ENCODE assay signal across 8 cellular contexts in genomic region chr6:30516754-30517076, GRCh38. TPM values are rescaled to one million over a fixed set of nuclear protein-coding genes. Genes with fewer than 3 reads are reported as not detected.
DNase-seq lines count a peak whose midpoint lies in the region; ATAC-seq and TF ChIP-seq lines count a peak whose summit lies in the region.
"Not testable (repeated sequence)": the region's sequence is repeated elsewhere in the genome, so short reads cannot be mapped to it uniquely, and the experiment has no call there.

No MANE protein-coding gene starts in this region.

- H3K27ac ChIP-seq in DOHH2 (ENCODE audit: low read depth, low read length) (peak overlapping the region; percentile 85), mammary epithelial cell (ENCODE audit: insufficient read depth, low read depth, low read length) (peak overlapping the region; percentile 99), gastroesophageal sphincter (peak overlapping the region in 3 of 4 donors; percentile 73 to 84 (median 84)), gastrocnemius medialis (peak overlapping the region; percentile 81 to 87 (median 83)), vagina (peak overlapping the region; percentile 93)

- not testable (repeated sequence) for TF ChIP-seq EP300 in gastroesophageal sphincter (IDR thresholded peaks at IDR 0.05)

- not testable (repeated sequence) for BruUV-seq in mammary epithelial cell (replicated peaks; lab: Mats Ljungman, UMichigan)

- H3K27me3 ChIP-seq in DOHH2 (ENCODE audit: control insufficient read depth, low read length) (peaks cover 11% of the 10 kb centered on the region), gastroesophageal sphincter (peaks cover 14% of the 10 kb centered on the region)
- H3K27me3 ChIP-seq in NT2/D1 (ENCODE audit: insufficient read depth, insufficient read length); mammary epithelial cell (ENCODE audit: insufficient read depth, low read length); gastrocnemius medialis; vagina: not testable (repeated sequence)

- H3K36me3 ChIP-seq in DOHH2 (ENCODE audit: control insufficient read depth, low read length); NT2/D1 (ENCODE audit: insufficient read depth, insufficient read length, low read length); mammary epithelial cell (ENCODE audit: insufficient read depth, low read length); gastroesophageal sphincter; gastrocnemius medialis; vagina: not testable (repeated sequence)

- TF ChIP-seq POLR2A in gastroesophageal sphincter (IDR thresholded peaks at IDR 0.05); gastrocnemius medialis (IDR thresholded peaks at IDR 0.05); vagina (IDR thresholded peaks at IDR 0.05): not testable (repeated sequence)

- H3K36me3 Mint-ChIP-seq in activated CD8-positive, alpha-beta T cell treated with anti-CD3 and anti-CD28 coated beads, Interleukin-2, amount 10 ng/mL, durations not matched to agents 7 days and 5 days (ENCODE audit: low read depth), result peaks cover 27% of the 10 kb centered on the region
- not testable (repeated sequence) for H3K36me3 Mint-ChIP-seq in mesothelial cell of epicardium

- H3K4me2 ChIP-seq in DOHH2 (ENCODE audit: low read length), result peak overlapping the region; percentile 62
- H3K4me2 ChIP-seq in mammary epithelial cell (ENCODE audit: insufficient read depth, low read depth, low read length), result peak overlapping the region; percentile 90

- H3K4me1 ChIP-seq in DOHH2 (ENCODE audit: control insufficient read depth, low read length), result peaks cover 30% of the 10 kb centered on the region
- not testable (repeated sequence) for H3K4me1 ChIP-seq in NT2/D1 (ENCODE audit: insufficient read depth, insufficient read length); gastroesophageal sphincter; gastrocnemius medialis
- peaks cover 23% of the 10 kb centered on the region for H3K4me1 ChIP-seq in mammary epithelial cell (ENCODE audit: insufficient read depth, low read length)
- peaks cover 27% of the 10 kb centered on the region for H3K4me1 ChIP-seq in vagina

- not testable (repeated sequence) for DNase-seq in NT2/D1 (ENCODE audit: low read depth, low spot score); activated CD8-positive, alpha-beta T cell treated with anti-CD3 and anti-CD28 coated beads, Interleukin-2, amount 10 ng/mL, durations not matched to agents 7 days and 5 days; mammary epithelial cell; mesothelial cell of epicardium (ENCODE audit: low spot score in 2 of 2, unreplicated experiment in 2 of 2); gastrocnemius medialis; vagina (ENCODE audit: extremely low spot score in 2 of 2)

- not testable (repeated sequence) for H4K20me1 ChIP-seq in DOHH2 (ENCODE audit: control insufficient read depth, insufficient read depth, low read depth, low read length); mammary epithelial cell (ENCODE audit: insufficient read depth, low read length)

- not testable (repeated sequence) for TF ChIP-seq CTCF in DOHH2 (IDR thresholded peaks at IDR 0.05; ENCODE audit: low read depth, low read length, poor library complexity, severe bottlenecking); mammary epithelial cell (conservative IDR thresholded peaks at IDR 0.05 in 1 of 2, IDR thresholded peaks at IDR 0.05 in 1 of 2; ENCODE audit: extremely low read depth in 1 of 2, insufficient read depth in 1 of 2, low read depth in 1 of 2, low read length in 2 of 2); gastroesophageal sphincter (IDR thresholded peaks at IDR 0.05); mesothelial cell of epicardium (IDR thresholded peaks at IDR 0.05; ENCODE audit: unreplicated experiment); gastrocnemius medialis (IDR thresholded peaks at IDR 0.05 in 4 of 5, conservative IDR thresholded peaks at IDR 0.05 in 1 of 5); vagina (IDR thresholded peaks at IDR 0.05)

- dilution Hi-C loops in mammary epithelial cell (cut with HindIII; ENCODE audit: low sequenced_read_pairs), result not testable (repeated sequence)

- peak overlapping the region; percentile 80 for H3K4me3 Mint-ChIP-seq in activated CD8-positive, alpha-beta T cell treated with anti-CD3 and anti-CD28 coated beads, Interleukin-2, amount 10 ng/mL, durations not matched to agents 7 days and 5 days
- peak overlapping the region; percentile 80 for H3K4me3 Mint-ChIP-seq in mesothelial cell of epicardium

- CTCF ChIA-PET in activated CD8-positive, alpha-beta T cell treated with anti-CD3 and anti-CD28 coated beads, Interleukin-2, amount 10 ng/mL, durations not matched to agents 7 days and 5 days (lab: Charles Lee), result interaction anchor here (1.0 to 4.0 kb wide), 6 partner anchors 10 to 571 kb away, joined by 3 to 43 read pairs (median 6); no protein-coding TSS in a partner anchor
- CTCF ChIA-PET in mammary epithelial cell (lab: Charles Lee; ENCODE audit: low non-redundant PET), result not testable (repeated sequence)

- not testable (repeated sequence) for ATAC-seq in activated CD8-positive, alpha-beta T cell treated with anti-CD3 and anti-CD28 coated beads, Interleukin-2, amount 10 ng/mL, durations not matched to agents 7 days and 5 days; gastroesophageal sphincter; gastrocnemius medialis

- POLR2A ChIA-PET in activated CD8-positive, alpha-beta T cell treated with anti-CD3 and anti-CD28 coated beads, Interleukin-2, amount 10 ng/mL, durations not matched to agents 7 days and 5 days (lab: Charles Lee), result interaction anchor here (0.7 to 13.0 kb wide), 3 partner anchors 8 to 26 kb away, joined by 3 to 275 read pairs (median 3); no protein-coding TSS in a partner anchor

- intact Hi-C loops in mammary epithelial cell (cut with micrococcal nuclease), result loop anchor here (2.0 kb wide), 1 partner anchor 14 kb away; no protein-coding TSS in a partner anchor
- intact Hi-C loops in gastrocnemius medialis (cut with DNase I; ENCODE audit: low total_unique reads); vagina (cut with DNase I): not testable (repeated sequence)

- in situ Hi-C loops in mammary epithelial cell (cut with MboI; ENCODE audit: low sequenced_read_pairs in 2 of 2); gastrocnemius medialis (cut with MboI; ENCODE audit: low sequenced_read_pairs in 4 of 4): not testable (repeated sequence)

- H3F3A ChIP-seq in DOHH2 (ENCODE audit: control insufficient read depth, insufficient read depth), result peaks cover 21% of the 10 kb centered on the region

- H3K4me3 ChIP-seq in DOHH2 (ENCODE audit: low read length) (peak overlapping the region; percentile 71), NT2/D1 (ENCODE audit: insufficient read length, low read depth) (peak overlapping the region; percentile 45), gastroesophageal sphincter (peak overlapping the region; percentile 45 to 54), gastrocnemius medialis (peak overlapping the region; percentile 45 to 56 (median 51)), vagina (peak overlapping the region; percentile 44 to 46)
- H3K4me3 ChIP-seq in mammary epithelial cell (replicated peaks in 1 of 3; ENCODE audit: insufficient read depth in 1 of 3, low read depth in 2 of 3, low read length in 3 of 3), result not testable (repeated sequence)

- peaks cover 58% of the 10 kb centered on the region for H3K4me1 Mint-ChIP-seq in activated CD8-positive, alpha-beta T cell treated with anti-CD3 and anti-CD28 coated beads, Interleukin-2, amount 10 ng/mL, durations not matched to agents 7 days and 5 days (ENCODE audit: low read depth)
- H3K4me1 Mint-ChIP-seq in mesothelial cell of epicardium, result not testable (repeated sequence)

- H3K79me2 ChIP-seq in DOHH2 (ENCODE audit: control insufficient read depth, low read length); mammary epithelial cell (ENCODE audit: insufficient read depth, low read length): not testable (repeated sequence)

- H3K9ac ChIP-seq in NT2/D1 (ENCODE audit: insufficient read length, low read depth), result peak overlapping the region; percentile 56
- not testable (repeated sequence) for H3K9ac ChIP-seq in mammary epithelial cell (ENCODE audit: insufficient read depth, low read length)

- 73% methylated on average over 8 of the region's 9 CpGs for WGBS in mammary epithelial cell (ENCODE audit: low coverage, missing lambda C conversion rate)
- WGBS in gastroesophageal sphincter (ENCODE audit: low coverage in 1 of 2), 2 donors, result 61 to 68% methylated on average over 5 to 8 of the region's 9 CpGs

- H3K9me3 ChIP-seq in DOHH2 (ENCODE audit: control insufficient read depth, insufficient read depth, low read length); NT2/D1 (ENCODE audit: insufficient read depth, low read length); mammary epithelial cell (replicated peaks; ENCODE audit: insufficient read depth, low read length); gastroesophageal sphincter; gastrocnemius medialis; vagina: not testable (repeated sequence)

- peak overlapping the region; percentile 68 for H2AFZ ChIP-seq in mammary epithelial cell (ENCODE audit: low read depth, low read length)

- peaks cover 21% of the 10 kb centered on the region for H3K9me3 Mint-ChIP-seq in activated CD8-positive, alpha-beta T cell treated with anti-CD3 and anti-CD28 coated beads, Interleukin-2, amount 10 ng/mL, durations not matched to agents 7 days and 5 days (ENCODE audit: insufficient read depth)
- H3K9me3 Mint-ChIP-seq in mesothelial cell of epicardium, result not testable (repeated sequence)

- H3K27me3 Mint-ChIP-seq in activated CD8-positive, alpha-beta T cell treated with anti-CD3 and anti-CD28 coated beads, Interleukin-2, amount 10 ng/mL, durations not matched to agents 7 days and 5 days (ENCODE audit: low read depth); mesothelial cell of epicardium (ENCODE audit: low read depth): not testable (repeated sequence)

- peak overlapping the region; percentile 97 for H3K27ac Mint-ChIP-seq in activated CD8-positive, alpha-beta T cell treated with anti-CD3 and anti-CD28 coated beads, Interleukin-2, amount 10 ng/mL, durations not matched to agents 7 days and 5 days
- H3K27ac Mint-ChIP-seq in mesothelial cell of epicardium, result peak overlapping the region; percentile 99

- H3K9me2 ChIP-seq in DOHH2 (replicated peaks; ENCODE audit: control insufficient read depth, low read length), result not testable (repeated sequence)

RNA-seq across cellular contexts. Expression of gene HLA-E, which starts 27.4 kb away (rescaled TPM):
- 100 to 1,000 TPM; 523 to 536 TPM for total RNA-seq in activated CD8-positive, alpha-beta T cell treated with anti-CD3 and anti-CD28 coated beads, Interleukin-2, amount 10 ng/mL, durations not matched to agents 7 days and 5 days
- total RNA-seq in mammary epithelial cell (100 to 1,000 TPM; 106 to 145 TPM), gastroesophageal sphincter (100 to 1,000 TPM; 259 to 607 (median 482) TPM), mesothelial cell of epicardium (59.5 to 61.9 TPM (median 61.7 TPM) in 3 replicates), gastrocnemius medialis (100 to 1,000 TPM; 135 to 248 (median 157) TPM), vagina (618 TPM)
- 77.2 TPM for polyA plus RNA-seq in mammary epithelial cell
- 74.7 TPM for polyA minus RNA-seq in mammary epithelial cell

RNA-seq across cellular contexts. Expression of gene GNL1, which starts 39.6 kb away (rescaled TPM):
- 10 to 100 TPM; 63.7 to 69.9 TPM for total RNA-seq in activated CD8-positive, alpha-beta T cell treated with anti-CD3 and anti-CD28 coated beads, Interleukin-2, amount 10 ng/mL, durations not matched to agents 7 days and 5 days
- total RNA-seq in mammary epithelial cell, result 10 to 100 TPM; 40.8 to 84.4 TPM
- polyA plus RNA-seq in mammary epithelial cell, result 32.0 TPM
- polyA minus RNA-seq in mammary epithelial cell, result 61.9 TPM
- total RNA-seq in gastroesophageal sphincter, result 10 to 100 TPM; 39.2 to 48.3 (median 42.4) TPM
- total RNA-seq in mesothelial cell of epicardium, result 88.2 to 93.1 TPM (median 91.9 TPM) in 3 replicates
- 10 to 100 TPM; 13.2 to 16.0 (median 14.9) TPM for total RNA-seq in gastrocnemius medialis
- total RNA-seq in vagina, result 24.1 TPM

RNA-seq across cellular contexts. Expression of gene PRR3, which starts 40.4 kb away (rescaled TPM):
- total RNA-seq in activated CD8-positive, alpha-beta T cell treated with anti-CD3 and anti-CD28 coated beads, Interleukin-2, amount 10 ng/mL, durations not matched to agents 7 days and 5 days, result 10 to 100 TPM; 19.7 to 21.1 TPM
- total RNA-seq in mammary epithelial cell (10 to 100 TPM in 1 of 2 donors, 1 to 10 TPM in 1; 3.0 to 13.5 TPM), gastroesophageal sphincter (10 to 100 TPM in 2 of 4 donors, 1 to 10 TPM in 2; 3.5 to 21.6 (median 7.9) TPM), mesothelial cell of epicardium (23.7 to 25.5 TPM (median 23.9 TPM) in 3 replicates), gastrocnemius medialis (1 to 10 TPM in 3 of 4 donors, under 1 TPM in 1; 0.75 to 1.6 (median 1.3) TPM), vagina (5.9 TPM)
- polyA plus RNA-seq in mammary epithelial cell, result 6.1 TPM
- polyA minus RNA-seq in mammary epithelial cell, result 6.5 TPM

RNA-seq across cellular contexts. Expression of gene ABCF1, which starts 54.5 kb away (rescaled TPM):
- total RNA-seq in activated CD8-positive, alpha-beta T cell treated with anti-CD3 and anti-CD28 coated beads, Interleukin-2, amount 10 ng/mL, durations not matched to agents 7 days and 5 days, result 10 to 100 TPM; 72.2 to 79.6 TPM
- total RNA-seq in mammary epithelial cell, result 10 to 100 TPM; 31.8 to 59.8 TPM
- 45.1 TPM for polyA plus RNA-seq in mammary epithelial cell
- 91.1 TPM for polyA minus RNA-seq in mammary epithelial cell
- total RNA-seq in gastroesophageal sphincter, result 10 to 100 TPM; 42.8 to 63.6 (median 47.4) TPM
- 71.4 to 73.6 TPM (median 71.5 TPM) in 3 replicates for total RNA-seq in mesothelial cell of epicardium
- total RNA-seq in gastrocnemius medialis, result 100 to 1,000 TPM in 3 of 4 donors, 10 to 100 TPM in 1; 55.8 to 122 (median 111) TPM
- total RNA-seq in vagina, result 29.5 TPM
